10 cellular contexts compared by ENCODE assay signal in genomic region chr6:97068211-97068610, GRCh38.
A peak's percentile ranks its signal among the peaks of the same experiment; 100 is the strongest.
DNase-seq lines count a peak whose midpoint lies in the region; ATAC-seq and TF ChIP-seq lines count a peak whose summit lies in the region.
"Had no signal": no experiment of that assay in that cellular context is flagged by ENCODE, and none has a peak within 500 bp of the region (broad histone marks: within the 10 kb centered on the region; RNA-seq: fewer than 3 reads in every experiment).

No MANE protein-coding gene starts in this region.

- no peak overlapping the region for H3K4me3 ChIP-seq in NB4 (ENCODE audit: low read depth, low read length)
- H3K4me3 ChIP-seq: BLaER1 had no signal

- POLR2A ChIA-PET in MCF 10A (lab: Yijun Ruan, JAX), result no interaction called here
- POLR2A ChIA-PET in HEK293T (lab: Yijun Ruan, JAX), result no interaction called here

- CTCF ChIA-PET in MCF 10A (lab: Yijun Ruan, JAX) (interaction anchor here (0.6 to 1.4 kb wide), 10 partner anchors 14 to 1877 kb away, joined by 3 to 6 read pairs (median 3); no protein-coding TSS in a partner anchor), HEK293T (lab: Yijun Ruan, JAX) (no interaction called here)

- ATAC-seq in GM18858 (IDR thresholded peaks at IDR 0.05; ENCODE audit: unreplicated experiment), result no peak

- no peak overlapping the region for H3K4me3 Mint-ChIP-seq in MCF 10A (ENCODE audit: unreplicated experiment)
- no peak overlapping the region for H3K4me3 Mint-ChIP-seq in osteocyte (ENCODE audit: unreplicated experiment)
- H3K4me3 Mint-ChIP-seq: T-helper 1 cell treated with Interleukin-12 subunit alpha and Interleukin-12 subunit beta and Interleukin-4 antibody, amounts not matched to agents 30 μg/mL and 1 μg/mL, for 36 hours had no signal

- TF ChIP-seq CTCF in NB4 (IDR thresholded peaks at IDR 0.05; ENCODE audit: low read depth, low read length) (peak; percentile 25), MCF 10A (IDR thresholded peaks at IDR 0.05; ENCODE audit: unreplicated experiment) (peak; percentile 59), osteocyte (IDR thresholded peaks at IDR 0.05) (peak; percentile 67)

- peak; percentile 30 for DNase-seq in DMS79 treated with DMSO at 0.1 percent for 48 hours (lab: John Stamatoyannopoulos, UW)
- DNase-seq in DMS79 (lab: John Stamatoyannopoulos, UW), result no peak
- peak; percentile 48 for DNase-seq in NB4 (ENCODE audit: low read depth)
- DNase-seq in MCF 10A (ENCODE audit: unreplicated experiment), result peak; percentile 11
- DNase-seq in osteocyte (ENCODE audit: extremely low spot score, unreplicated experiment), result no peak
- no peak for DNase-seq in HEK293T (ENCODE audit: extremely low spot score)
- DNase-seq in NCI-H187 treated with DMSO at 0.1 percent for 48 hours (lab: John Stamatoyannopoulos, UW), result no peak

- H3K9me3 Mint-ChIP-seq in MCF 10A (ENCODE audit: unreplicated experiment) (no peaks in the 10 kb centered on the region), osteocyte (ENCODE audit: unreplicated experiment) (no peaks in the 10 kb centered on the region)
- H3K9me3 Mint-ChIP-seq: T-helper 1 cell treated with Interleukin-12 subunit alpha and Interleukin-12 subunit beta and Interleukin-4 antibody, amounts not matched to agents 30 μg/mL and 1 μg/mL, for 36 hours had no signal

- TF ChIP-seq POLR2A in NB4 (IDR thresholded peaks at IDR 0.05; ENCODE audit: extremely low read depth, insufficient read length), result no peak

- BruUV-seq in MCF 10A (replicated peaks; lab: Mats Ljungman, UMichigan), result no TSS peak

- H3K27ac Mint-ChIP-seq in MCF 10A (ENCODE audit: low read depth, unreplicated experiment) (no peak overlapping the region), osteocyte (ENCODE audit: unreplicated experiment) (no peak overlapping the region)
- H3K27ac Mint-ChIP-seq: T-helper 1 cell treated with Interleukin-12 subunit alpha and Interleukin-12 subunit beta and Interleukin-4 antibody, amounts not matched to agents 30 μg/mL and 1 μg/mL, for 36 hours had no signal

- intact Hi-C loops in MCF 10A (cut with micrococcal nuclease), result loop anchor here (1.0 kb wide), 1 partner anchor 326 kb away; no protein-coding TSS in a partner anchor

- H3K4me1 Mint-ChIP-seq in MCF 10A (ENCODE audit: insufficient read depth, unreplicated experiment) (no peaks in the 10 kb centered on the region), osteocyte (ENCODE audit: unreplicated experiment) (no peaks in the 10 kb centered on the region)

- H3K36me3 Mint-ChIP-seq in MCF 10A (ENCODE audit: insufficient read depth, unreplicated experiment) (no peaks in the 10 kb centered on the region), osteocyte (ENCODE audit: unreplicated experiment) (no peaks in the 10 kb centered on the region)

- H3K27me3 Mint-ChIP-seq in MCF 10A (ENCODE audit: insufficient read depth, unreplicated experiment) (peaks cover 41% of the 10 kb centered on the region), osteocyte (ENCODE audit: unreplicated experiment) (peaks cover 38% of the 10 kb centered on the region)

TF ChIP-seq in HEK293T, 16 proteins besides CTCF, POLR2A, EP300 and RAD21:
- no peak for TF ChIP-seq HDGF (IDR thresholded peaks at IDR 0.05; ENCODE audit: borderline replicate concordance)
- no peak for TF ChIP-seq ZNF384 (IDR thresholded peaks at IDR 0.05)
- no peak for TF ChIP-seq LEF1 (IDR thresholded peaks at IDR 0.05; ENCODE audit: borderline replicate concordance)
- no peak for TF ChIP-seq SP1 (IDR thresholded peaks at IDR 0.05)
- TF ChIP-seq SUZ12 (IDR thresholded peaks at IDR 0.05), result no peak
- TF ChIP-seq ARNT (IDR thresholded peaks at IDR 0.05), result no peak
- no peak for TF ChIP-seq ELF4 (IDR thresholded peaks at IDR 0.05)
- TF ChIP-seq NFRKB (IDR thresholded peaks at IDR 0.05), result no peak
- no peak for TF ChIP-seq FOXM1 (IDR thresholded peaks at IDR 0.05; ENCODE audit: borderline replicate concordance)
- TF ChIP-seq CTBP1 (IDR thresholded peaks at IDR 0.05; ENCODE audit: borderline replicate concordance), result no peak
- no peak for TF ChIP-seq L3MBTL2 (conservative IDR thresholded peaks at IDR 0.05)
- no peak for TF ChIP-seq TARDBP (IDR thresholded peaks at IDR 0.05)
- no peak for TF ChIP-seq PKNOX1 (IDR thresholded peaks at IDR 0.05)
- TF ChIP-seq FOXA1 (IDR thresholded peaks at IDR 0.05), result no peak
- no peak for TF ChIP-seq FOXK2 (IDR thresholded peaks at IDR 0.05)
- TF ChIP-seq BHLHE40 (IDR thresholded peaks at IDR 0.05; ENCODE audit: borderline replicate concordance), result no peak

Comparison
In these comparisons a context has a peak if more than half of its experiments do, and no peak if none do; other contexts are left out.
1. DNase-seq: peak in DMS79 treated with DMSO at 0.1 percent for 48 hours (single experiment), NB4 (single experiment) and MCF 10A (single experiment); none in DMS79 (single experiment), osteocyte (single experiment), HEK293T (single experiment) and NCI-H187 treated with DMSO at 0.1 percent for 48 hours (single experiment).
2. Peak in every context shown above with its lines, with median percentiles within 50 percentile points of each other: CTCF ChIP-seq.